In the genomic region with DNA sequence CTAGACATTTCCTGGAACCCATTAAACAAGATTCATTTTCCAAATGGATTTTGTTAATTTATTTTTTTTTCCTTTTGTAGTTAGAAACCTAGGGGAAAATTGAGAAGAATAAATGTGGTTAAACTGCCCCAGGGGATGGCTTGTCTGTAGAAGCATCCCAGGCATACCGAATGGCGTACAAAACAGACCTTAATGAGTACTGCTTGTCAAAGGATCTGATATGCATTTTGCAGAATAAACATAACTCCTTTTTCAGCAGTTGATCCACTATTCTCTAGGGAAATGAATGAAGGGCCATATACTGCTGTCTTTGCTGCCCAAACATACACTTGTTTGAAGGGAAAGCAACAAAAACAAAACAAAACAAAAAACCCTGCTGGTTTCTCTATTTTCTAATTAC, we compare ENCODE assay signal across 1 cellular context.
TF ChIP-seq lines count a peak whose summit lies in the region.

No MANE protein-coding gene starts in this region.

TF ChIP-seq in HEK293, 187 proteins besides CTCF, POLR2A, EP300 and RAD21 (continued from another document):
- peak; percentile 48; the same call in 1 of the 2 replicates for TF ChIP-seq PRDM6 (tag by site-specific recombination; IDR thresholded peaks at IDR 0.05)
- no peak for TF ChIP-seq PBX3 (CRISPR knock-in tag; IDR thresholded peaks at IDR 0.05)
- no peak for TF ChIP-seq ZNF26 (tag by site-specific recombination; IDR thresholded peaks at IDR 0.05)
- TF ChIP-seq ZNF701 (tag by site-specific recombination; IDR thresholded peaks at IDR 0.05), result no peak
- no peak for TF ChIP-seq ZNF23 (tag by site-specific recombination; IDR thresholded peaks at IDR 0.05; ENCODE audit: borderline replicate concordance)
